ENCODE assay signal across 8 cellular contexts in genomic region chr16:21857656-21858055, GRCh38. TPM values are rescaled to one million over a fixed set of nuclear protein-coding genes. Genes with fewer than 3 reads are reported as not detected.
DNase-seq lines count a peak whose midpoint lies in the region; ATAC-seq and TF ChIP-seq lines count a peak whose summit lies in the region.
"Not testable (repeated sequence)": the region's sequence is repeated elsewhere in the genome, so short reads cannot be mapped to it uniquely, and the experiment has no call there.

NPIPB4 (minus strand) TSS chr16:21857756; CDS start chr16:21857378, 378 bp downstream.

- ATAC-seq in CD8-positive, alpha-beta T cell, result not testable (repeated sequence)

- not testable (repeated sequence) for H3K4me3 ChIP-seq in CD8-positive, alpha-beta T cell (ENCODE audit: low read depth, low read length); SJCRH30; prostate gland

- not testable (repeated sequence) for H3K36me3 Mint-ChIP-seq in CD8-positive, alpha-beta T cell; activated T-helper 1 cell treated with anti-CD3 and anti-CD28 coated beads, Interleukin-12 subunit alpha, Interleukin-12 subunit beta, Interleukin-2, Interleukin-4 antibody, amounts not matched to agents 30 ng/mL and 10 ng/mL and 1 ng/mL, durations not matched to agents 14 hours and 24 hours and 36 hours (ENCODE audit: low read depth); type B pancreatic cell

- not testable (repeated sequence) for TF ChIP-seq CTCF in CD8-positive, alpha-beta T cell (IDR thresholded peaks at IDR 0.05); prostate gland (IDR thresholded peaks at IDR 0.05); type B pancreatic cell (conservative IDR thresholded peaks at IDR 0.05)

- not testable (repeated sequence) for H3K4me1 ChIP-seq in CD8-positive, alpha-beta T cell (ENCODE audit: insufficient read depth, low read length); SJCRH30; prostate gland (replicated peaks)

- intact Hi-C loops in CD8-positive, alpha-beta T cell (cut with DNase I, micrococcal nuclease); activated T-helper 1 cell treated with anti-CD3 and anti-CD28 coated beads, Interleukin-12 subunit alpha, Interleukin-12 subunit beta, Interleukin-2, Interleukin-4 antibody, amounts not matched to agents 30 ng/mL and 10 ng/mL and 1 ng/mL, durations not matched to agents 14 hours and 24 hours and 36 hours (cut with micrococcal nuclease); cardiac septum (cut with DNase I); prostate gland (cut with DNase I): not testable (repeated sequence)

- DNase-seq in CD8-positive, alpha-beta T cell; SJCRH30; activated T-helper 1 cell treated with anti-CD3 and anti-CD28 coated beads, Interleukin-12 subunit alpha, Interleukin-12 subunit beta, Interleukin-2, Interleukin-4 antibody, amounts not matched to agents 30 ng/mL and 10 ng/mL and 1 ng/mL, durations not matched to agents 14 hours and 24 hours and 36 hours (ENCODE audit: low spot score); dermis blood vessel endothelial cell; cardiac septum (ENCODE audit: low spot score); lung microvascular endothelial cell (ENCODE audit: low read depth in 2 of 2); prostate gland (ENCODE audit: low spot score); type B pancreatic cell (ENCODE audit: extremely low spot score, unreplicated experiment): not testable (repeated sequence)

- TF ChIP-seq POLR2A in prostate gland (IDR thresholded peaks at IDR 0.05), result not testable (repeated sequence)

- H3K27ac Mint-ChIP-seq in CD8-positive, alpha-beta T cell; activated T-helper 1 cell treated with anti-CD3 and anti-CD28 coated beads, Interleukin-12 subunit alpha, Interleukin-12 subunit beta, Interleukin-2, Interleukin-4 antibody, amounts not matched to agents 30 ng/mL and 10 ng/mL and 1 ng/mL, durations not matched to agents 14 hours and 24 hours and 36 hours; type B pancreatic cell: not testable (repeated sequence)

- not testable (repeated sequence) for H3K27me3 Mint-ChIP-seq in CD8-positive, alpha-beta T cell (ENCODE audit: low read depth); activated T-helper 1 cell treated with anti-CD3 and anti-CD28 coated beads, Interleukin-12 subunit alpha, Interleukin-12 subunit beta, Interleukin-2, Interleukin-4 antibody, amounts not matched to agents 30 ng/mL and 10 ng/mL and 1 ng/mL, durations not matched to agents 14 hours and 24 hours and 36 hours (ENCODE audit: insufficient read depth); type B pancreatic cell

- not testable (repeated sequence) for H3K9me3 Mint-ChIP-seq in CD8-positive, alpha-beta T cell; activated T-helper 1 cell treated with anti-CD3 and anti-CD28 coated beads, Interleukin-12 subunit alpha, Interleukin-12 subunit beta, Interleukin-2, Interleukin-4 antibody, amounts not matched to agents 30 ng/mL and 10 ng/mL and 1 ng/mL, durations not matched to agents 14 hours and 24 hours and 36 hours; type B pancreatic cell

- not testable (repeated sequence) for H3K4me3 Mint-ChIP-seq in CD8-positive, alpha-beta T cell; activated T-helper 1 cell treated with anti-CD3 and anti-CD28 coated beads, Interleukin-12 subunit alpha, Interleukin-12 subunit beta, Interleukin-2, Interleukin-4 antibody, amounts not matched to agents 30 ng/mL and 10 ng/mL and 1 ng/mL, durations not matched to agents 14 hours and 24 hours and 36 hours; type B pancreatic cell

- POLR2A ChIA-PET in CD8-positive, alpha-beta T cell (lab: Charles Lee), result not testable (repeated sequence)

- H3K4me1 Mint-ChIP-seq in CD8-positive, alpha-beta T cell (ENCODE audit: low read depth); activated T-helper 1 cell treated with anti-CD3 and anti-CD28 coated beads, Interleukin-12 subunit alpha, Interleukin-12 subunit beta, Interleukin-2, Interleukin-4 antibody, amounts not matched to agents 30 ng/mL and 10 ng/mL and 1 ng/mL, durations not matched to agents 14 hours and 24 hours and 36 hours (ENCODE audit: low read depth); type B pancreatic cell (ENCODE audit: unreplicated experiment): not testable (repeated sequence)

- not testable (repeated sequence) for H3K36me3 ChIP-seq in CD8-positive, alpha-beta T cell (ENCODE audit: insufficient read depth, low read length); SJCRH30; prostate gland

- H3K27ac ChIP-seq in CD8-positive, alpha-beta T cell (ENCODE audit: low read depth, low read length); SJCRH30; prostate gland: not testable (repeated sequence)

- whole genome bisulfite sequencing in prostate gland, result no CpG with 5 or more reads among the region's 5 CpGs

- not testable (repeated sequence) for H3K27me3 ChIP-seq in CD8-positive, alpha-beta T cell (ENCODE audit: insufficient read depth, low read length); SJCRH30; prostate gland (replicated peaks; ENCODE audit: insufficient read depth)

- not testable (repeated sequence) for H3K9me3 ChIP-seq in CD8-positive, alpha-beta T cell (ENCODE audit: low read length); SJCRH30 (replicated peaks); prostate gland

- CTCF ChIA-PET in CD8-positive, alpha-beta T cell (lab: Charles Lee), result not testable (repeated sequence)

RNA-seq across cellular contexts. Expression of gene NPIPB4, which starts in this region (rescaled TPM):
- total RNA-seq in CD8-positive, alpha-beta T cell, result 100 to 1,000 TPM; 173 to 196 TPM
- total RNA-seq in SJCRH30 (2014; rRNA removed; shearing (Covaris generic)), result 19.1 and 23.2 TPM in 2 replicates
- 247 and 248 TPM in 2 replicates for total RNA-seq in activated T-helper 1 cell treated with anti-CD3 and anti-CD28 coated beads, Interleukin-12 subunit alpha, Interleukin-12 subunit beta, Interleukin-2, Interleukin-4 antibody, amounts not matched to agents 30 ng/mL and 10 ng/mL and 1 ng/mL, durations not matched to agents 14 hours and 24 hours and 36 hours
- total RNA-seq in dermis blood vessel endothelial cell, result 16.6 and 36.1 TPM in 2 replicates
- 49.6 TPM for total RNA-seq in cardiac septum
- total RNA-seq in lung microvascular endothelial cell, result 10.7 and 19.0 TPM in 2 replicates
- total RNA-seq in prostate gland, result 100 to 1,000 TPM in 1 of 2 donors, 10 to 100 TPM in 1; 27.8 to 108 TPM
- 72.4 and 96.8 TPM in 2 replicates for total RNA-seq in type B pancreatic cell (ENCODE audit: low replicate concordance)
